Comparison of ENCODE assay signal across 8 cellular contexts in the genomic region with DNA sequence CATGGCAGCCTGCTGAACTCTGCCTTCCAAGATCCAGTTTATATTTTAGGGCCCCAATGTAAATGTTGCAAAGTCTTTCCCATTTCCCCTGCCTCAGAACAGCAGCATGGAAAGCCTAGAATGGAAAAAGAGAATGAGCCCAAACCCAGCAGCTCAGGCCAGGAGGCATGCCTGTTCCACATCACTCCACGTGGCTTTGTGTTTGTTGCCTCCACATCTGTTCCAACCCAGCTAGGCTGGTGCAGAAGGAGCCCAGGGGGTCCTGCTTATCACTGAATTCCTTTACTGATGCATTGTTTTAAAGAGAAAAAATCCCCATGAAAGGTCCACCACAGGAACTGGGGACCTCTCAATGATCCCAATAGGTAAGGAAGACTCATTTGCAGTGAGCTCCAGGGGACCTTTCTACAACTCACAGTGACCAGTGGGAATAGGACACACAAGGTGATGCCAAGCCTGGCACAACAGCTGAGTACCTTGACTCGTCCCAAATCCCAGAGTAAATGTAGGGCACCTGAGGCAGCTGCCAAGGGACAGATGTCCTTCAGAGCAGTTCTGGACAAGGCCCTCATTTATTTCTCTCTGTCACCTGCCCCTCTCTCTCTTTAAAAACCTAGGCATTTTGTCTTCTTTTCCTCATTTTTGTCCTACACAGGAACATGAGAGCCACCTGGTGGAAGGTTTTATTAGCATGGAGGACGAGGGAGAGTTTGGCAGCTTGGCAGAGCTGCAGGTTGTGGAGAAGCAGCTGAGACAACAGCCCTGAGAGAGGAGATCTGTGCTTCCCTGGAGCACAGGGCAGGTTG. TPM values are rescaled to one million over a fixed set of nuclear protein-coding genes. Genes with fewer than 3 reads are reported as not detected.
DNase-seq lines count a peak whose midpoint lies in the region; ATAC-seq and TF ChIP-seq lines count a peak whose summit lies in the region.

No MANE protein-coding gene starts in this region.

- no peak for TF ChIP-seq POLR2A in heart left ventricle (IDR thresholded peaks at IDR 0.05)

- peaks cover 6% of the 10 kb centered on the region for H3K27me3 Mint-ChIP-seq in endodermal cell (ENCODE audit: insufficient read depth)

- H3K9me3 ChIP-seq in heart left ventricle, result peaks cover 0 to 50% (median 19%) of the 10 kb centered on the region in 12 donors
- peaks cover 0 to 48% of the 10 kb centered on the region in 2 donors for H3K9me3 ChIP-seq in right atrium auricular region
- peaks cover 43% of the 10 kb centered on the region for H3K9me3 ChIP-seq in endodermal cell (ENCODE audit: control insufficient read depth, low read length)
- peaks cover 14% of the 10 kb centered on the region for H3K9me3 ChIP-seq in psoas muscle

- H3K27me3 ChIP-seq in heart left ventricle (peaks cover 0 to 4% (median 0%) of the 10 kb centered on the region in 9 donors), right atrium auricular region (no peaks in the 10 kb centered on the region), endodermal cell (ENCODE audit: control insufficient read depth, insufficient read depth, low read length, poor library complexity, severe bottlenecking) (no peaks in the 10 kb centered on the region), psoas muscle (ENCODE audit: insufficient read depth in 3 of 3, low read length in 2 of 3) (no peaks in the 10 kb centered on the region)

- no peaks in the 10 kb centered on the region for H3K36me3 ChIP-seq in heart left ventricle
- no peaks in the 10 kb centered on the region for H3K36me3 ChIP-seq in right atrium auricular region
- no peaks in the 10 kb centered on the region for H3K36me3 ChIP-seq in endodermal cell (ENCODE audit: control insufficient read depth, insufficient read depth, low read length)
- H3K36me3 ChIP-seq in psoas muscle (ENCODE audit: insufficient read depth in 1 of 2, low read depth in 1 of 2), result no peaks in the 10 kb centered on the region

- no peaks in the 10 kb centered on the region for H3K4me1 Mint-ChIP-seq in endodermal cell

- H3K4me3 Mint-ChIP-seq in endodermal cell, result no peak overlapping the region

- H3K9me3 Mint-ChIP-seq in endodermal cell, result peaks cover 65% of the 10 kb centered on the region

- ATAC-seq in heart left ventricle, result no peak
- peak in 2 of 4 donors; percentile 17 to 22 for ATAC-seq in psoas muscle
- ATAC-seq in HG03442 (IDR thresholded peaks at IDR 0.05; ENCODE audit: unreplicated experiment), result no peak

- DNase-seq in heart left ventricle, result no peak
- DNase-seq in right atrium auricular region (ENCODE audit: low spot score), result no peak
- DNase-seq in NCI-H524 (lab: John Stamatoyannopoulos, UW), result peak; percentile 22 to 49
- DNase-seq in endodermal cell, result peak; percentile 80
- no peak for DNase-seq in psoas muscle
- no peak for DNase-seq in NCI-H2227 treated with DMSO at 0.1 percent for 48 hours (lab: John Stamatoyannopoulos, UW)
- DNase-seq in stimulated activated CD8-positive, alpha-beta memory T cell treated with anti-CD3 and anti-CD28 coated beads, Interleukin-4, amount 100 ng/mL, for 48 hours, result no peak

- H3K9ac ChIP-seq in endodermal cell (ENCODE audit: extremely low read depth, low read length, poor library complexity, severe bottlenecking), result no peak overlapping the region

- H3K4me1 ChIP-seq in heart left ventricle, result no peaks in the 10 kb centered on the region
- H3K4me1 ChIP-seq in right atrium auricular region, result no peaks in the 10 kb centered on the region
- no peaks in the 10 kb centered on the region for H3K4me1 ChIP-seq in endodermal cell (ENCODE audit: control insufficient read depth, insufficient read depth, low read length)
- no peaks in the 10 kb centered on the region for H3K4me1 ChIP-seq in psoas muscle

- intact Hi-C loops in heart left ventricle (cut with DNase I), result no loop called here
- intact Hi-C loops in psoas muscle (cut with DNase I), result no loop called here

- TF ChIP-seq CTCF in heart left ventricle (IDR thresholded peaks at IDR 0.05) (peak in 11 of 12 donors; percentile 25 to 48 (median 31)), right atrium auricular region (IDR thresholded peaks at IDR 0.05) (peak in 1 of 2 donors; percentile 50), endodermal cell (conservative IDR thresholded peaks at IDR 0.05) (peak; percentile 77), psoas muscle (IDR thresholded peaks at IDR 0.05) (peak; percentile 32)

- H3K4me3 ChIP-seq in heart left ventricle (no peak overlapping the region), right atrium auricular region (no peak overlapping the region), endodermal cell (ENCODE audit: low read length) (no peak overlapping the region), psoas muscle (no peak overlapping the region)

- peaks cover 6% of the 10 kb centered on the region for H3K36me3 Mint-ChIP-seq in endodermal cell (ENCODE audit: low read depth)

- H3K27ac Mint-ChIP-seq in endodermal cell, result no peak overlapping the region

- 15 to 22% (median 18%) methylated on average over 3 of the region's 3 CpGs for WGBS in heart left ventricle, 4 donors
- 50 to 58% methylated on average over 2 to 3 of the region's 3 CpGs for WGBS in endodermal cell (ENCODE audit: insufficient coverage in 1 of 2, insufficient read length in 1 of 2), 2 experiments
- WGBS in psoas muscle, 3 donors, result 26 to 27% (median 26%) methylated on average over 3 of the region's 3 CpGs

- H3K27ac ChIP-seq in heart left ventricle (no peak overlapping the region), right atrium auricular region (no peak overlapping the region), endodermal cell (ENCODE audit: low read depth, low read length) (no peak overlapping the region), psoas muscle (no peak overlapping the region)

RNA-seq across cellular contexts. Expression of a gene that starts 41.7 kb away (rescaled TPM):
- total RNA-seq in heart left ventricle (1 to 10 TPM in 7 of 9 donors, under 1 TPM in 2; 0.52 to 2.4 (median 1.9) TPM), right atrium auricular region (1 to 10 TPM; 3.6 to 4.4 TPM), endodermal cell (1 to 10 TPM in 1 of 2 donors, under 1 TPM in 1; 0.82 to 2.3 TPM), psoas muscle (10 to 100 TPM in 3 of 4 donors, 1 to 10 TPM in 1; 4.4 to 93.0 (median 17.7) TPM)
- polyA plus RNA-seq in heart left ventricle (under 1 TPM; 0.30 to 0.58 TPM), psoas muscle (1 to 10 TPM; 5.7 to 7.2 (median 6.8) TPM)
- 0.71 TPM for polyA plus RNA-seq in endodermal cell (2013, experiment 1 of 2)
- polyA plus RNA-seq in endodermal cell (2013, experiment 2 of 2), result 0.37 TPM

Comparison
In these comparisons a context has a peak if more than half of its experiments do, and no peak if none do; other contexts are left out.
1. DNase-seq: peak in NCI-H524 (2 of 2) and endodermal cell (single experiment); none in heart left ventricle (0 of 5), right atrium auricular region (single experiment), psoas muscle (0 of 2), NCI-H2227 treated with DMSO at 0.1 percent for 48 hours (single experiment) and stimulated activated CD8-positive, alpha-beta memory T cell treated with anti-CD3 and anti-CD28 coated beads, Interleukin-4, amount 100 ng/mL, for 48 hours (single experiment).